Comparison of ENCODE assay signal across 9 cellular contexts in the genomic region with DNA sequence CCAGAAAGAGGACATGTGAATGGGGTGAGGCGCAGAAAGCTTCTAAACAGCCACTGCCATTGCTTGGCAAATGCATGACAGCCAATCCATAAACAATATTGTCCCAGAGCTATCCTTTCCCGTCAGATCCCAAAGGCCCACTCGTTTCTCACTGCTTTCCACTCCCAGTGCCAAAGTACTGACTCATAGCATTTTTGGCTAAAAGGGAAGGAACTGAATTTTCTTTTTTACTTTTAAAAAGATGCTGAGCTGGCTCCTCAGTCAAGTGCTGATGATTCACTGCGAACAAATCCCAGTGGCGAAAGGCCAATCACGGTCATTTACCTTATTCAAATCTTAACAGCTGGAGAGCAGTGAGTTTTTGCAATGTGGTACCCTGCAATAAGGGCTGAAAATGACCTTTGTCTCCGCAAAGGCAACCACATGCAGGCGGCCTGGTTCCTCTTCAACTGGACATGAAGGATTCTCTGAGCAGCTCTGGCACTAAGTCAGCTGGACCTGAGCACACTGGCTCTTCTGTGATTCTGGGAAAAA.
A peak's percentile ranks its signal among the peaks of the same experiment; 100 is the strongest.
DNase-seq lines count a peak whose midpoint lies in the region; ATAC-seq and TF ChIP-seq lines count a peak whose summit lies in the region.
"Had no signal": no experiment of that assay in that cellular context is flagged by ENCODE, and none has a peak within 500 bp of the region (broad histone marks: within the 10 kb centered on the region; RNA-seq: fewer than 3 reads in every experiment).

No MANE protein-coding gene starts in this region.

- H3K4me3 ChIP-seq in colonic mucosa: no peak overlapping the region
- no peak overlapping the region for H3K4me3 ChIP-seq in right lobe of liver

- H3K36me3 ChIP-seq in colonic mucosa (no peaks in the 10 kb centered on the region), right lobe of liver (no peaks in the 10 kb centered on the region)

- no peaks in the 10 kb centered on the region for H3K9me3 ChIP-seq in colonic mucosa
- H3K9me3 ChIP-seq in right lobe of liver: no peaks in the 10 kb centered on the region

- 56% methylated on average over 8 of the region's 8 CpGs for WGBS in right lobe of liver (ENCODE audit: insufficient coverage, low coverage, low lambda C conversion rate, missing lambda C conversion rate)

- H3K27me3 ChIP-seq in colonic mucosa (no peaks in the 10 kb centered on the region), right lobe of liver (no peaks in the 10 kb centered on the region)

- H3K4me1 ChIP-seq in colonic mucosa (no peaks in the 10 kb centered on the region), right lobe of liver (no peaks in the 10 kb centered on the region)

- H3K9me3 Mint-ChIP-seq in progenitor cell of endocrine pancreas (ENCODE audit: low read depth): no peaks in the 10 kb centered on the region

- TF ChIP-seq POLR2A in right lobe of liver (IDR thresholded peaks at IDR 0.05): no peak

- ATAC-seq in right lobe of liver: peak in 3 of 4 donors; percentile 23 to 71 (median 54)

- H3K27ac Mint-ChIP-seq in progenitor cell of endocrine pancreas: no peak overlapping the region
- H3K27ac Mint-ChIP-seq: T-helper 2 cell treated with Interferon-gamma antibody and Interleukin-4, amounts not matched to agents 5 μg/mL and 100 μg/mL, for 36 hours had no signal

- peak overlapping the region; percentile 40 for H3K27ac ChIP-seq in colonic mucosa
- no peak overlapping the region for H3K27ac ChIP-seq in right lobe of liver
- no peak overlapping the region for H3K27ac ChIP-seq in substantia nigra (ENCODE audit: low read depth, low read length, poor library complexity, severe bottlenecking)

- H3K9ac ChIP-seq in colonic mucosa (ENCODE audit: low read depth in 2 of 2, low read length in 2 of 2): no peak overlapping the region

- intact Hi-C loops in colonic mucosa (cut with DNase I): no loop called here
- intact Hi-C loops in right lobe of liver (cut with DNase I): loop anchor here in 1 of 2 donors (10.0 kb wide), 1 partner anchor 295 kb away; no protein-coding TSS in a partner anchor

- no peak overlapping the region for H3K4me3 Mint-ChIP-seq in progenitor cell of endocrine pancreas (ENCODE audit: low read depth)
- H3K4me3 Mint-ChIP-seq: T-helper 2 cell treated with Interferon-gamma antibody and Interleukin-4, amounts not matched to agents 5 μg/mL and 100 μg/mL, for 36 hours had no signal

- TF ChIP-seq CTCF in colonic mucosa (IDR thresholded peaks at IDR 0.05) (no peak), right lobe of liver (IDR thresholded peaks at IDR 0.05) (no peak), progenitor cell of endocrine pancreas (IDR thresholded peaks at IDR 0.05; ENCODE audit: unreplicated experiment) (no peak)

- no peaks in the 10 kb centered on the region for H3K36me3 Mint-ChIP-seq in progenitor cell of endocrine pancreas (ENCODE audit: insufficient read depth)

- H3K27me3 Mint-ChIP-seq in progenitor cell of endocrine pancreas: no peaks in the 10 kb centered on the region

- peak; percentile 79 for DNase-seq in HS-5 (ENCODE audit: low read depth)
- DNase-seq in colonic mucosa: peak; percentile 50
- peak in 1 of 3 donors; percentile 21 for DNase-seq in right lobe of liver
- DNase-seq in substantia nigra (lab: John Stamatoyannopoulos, UW): peak in 32 of 49 donors; percentile 4 to 77 (median 36)
- no peak for DNase-seq in NCI-H69 (lab: John Stamatoyannopoulos, UW)
- no peak for DNase-seq in progenitor cell of endocrine pancreas (ENCODE audit: low spot score, unreplicated experiment)
- no peak for DNase-seq in NCI-H2081 treated with DMSO at 0.1 percent for 48 hours (lab: John Stamatoyannopoulos, UW)
- no peak for DNase-seq in effector CD4-positive, alpha-beta T cell

- H3K4me1 Mint-ChIP-seq in progenitor cell of endocrine pancreas (ENCODE audit: low read depth): no peaks in the 10 kb centered on the region

Comparison
In these comparisons a context has a peak if more than half of its experiments do, and no peak if none do; other contexts are left out.
1. DNase-seq: peak in HS-5 (single experiment), colonic mucosa (single experiment) and substantia nigra (32 of 49); none in NCI-H69 (single experiment), progenitor cell of endocrine pancreas (single experiment), NCI-H2081 treated with DMSO at 0.1 percent for 48 hours (single experiment) and effector CD4-positive, alpha-beta T cell (single experiment).